10 cellular contexts compared by ENCODE assay signal in genomic region chr1:6041432-6042062, GRCh38. TPM values are rescaled to one million over a fixed set of nuclear protein-coding genes. Genes with fewer than 3 reads are reported as not detected.
DNase-seq lines count a peak whose midpoint lies in the region; ATAC-seq and TF ChIP-seq lines count a peak whose summit lies in the region.
"Had no signal": no experiment of that assay in that cellular context is flagged by ENCODE, and none has a peak within 500 bp of the region (broad histone marks: within the 10 kb centered on the region; RNA-seq: fewer than 3 reads in every experiment).

No MANE protein-coding gene starts in this region.

- no peak for ATAC-seq in activated CD8-positive, alpha-beta T cell treated with anti-CD3 and anti-CD28 coated beads, Interleukin-2, amount 10 ng/mL, durations not matched to agents 7 days and 5 days
- ATAC-seq in right cardiac atrium (peak in 1 of 2 donors; percentile 42), upper lobe of left lung (ENCODE audit: low FRiP score in 2 of 2) (no peak), HG02970 (IDR thresholded peaks at IDR 0.05; ENCODE audit: low FRiP score, unreplicated experiment) (no peak)

- TF ChIP-seq POLR2A in upper lobe of left lung (IDR thresholded peaks at IDR 0.05), result no peak

- no peaks in the 10 kb centered on the region; the same call in 1 of the 2 replicates for H3K4me1 ChIP-seq in BE2C
- no peaks in the 10 kb centered on the region for H3K4me1 ChIP-seq in right cardiac atrium (ENCODE audit: control insufficient read depth, insufficient read depth, low read length)
- H3K4me1 ChIP-seq in upper lobe of left lung, result no peaks in the 10 kb centered on the region

- POLR2A ChIA-PET in activated CD8-positive, alpha-beta T cell treated with anti-CD3 and anti-CD28 coated beads, Interleukin-2, amount 10 ng/mL, durations not matched to agents 7 days and 5 days (lab: Charles Lee), result no interaction called here

- peak overlapping the region; percentile 69 for H3K27ac Mint-ChIP-seq in activated CD8-positive, alpha-beta T cell treated with anti-CD3 and anti-CD28 coated beads, Interleukin-2, amount 10 ng/mL, durations not matched to agents 7 days and 5 days
- H3K27ac Mint-ChIP-seq: activated naive CD8-positive, alpha-beta T cell had no signal

- H3K36me3 Mint-ChIP-seq in activated CD8-positive, alpha-beta T cell treated with anti-CD3 and anti-CD28 coated beads, Interleukin-2, amount 10 ng/mL, durations not matched to agents 7 days and 5 days (ENCODE audit: low read depth), result peaks cover 65% of the 10 kb centered on the region
- H3K36me3 Mint-ChIP-seq: activated naive CD8-positive, alpha-beta T cell had no signal

- no peak overlapping the region for H3K4me3 ChIP-seq in BE2C (ENCODE audit: low read depth, low read length)
- H3K4me3 ChIP-seq in H7 (ENCODE audit: insufficient read depth, low read depth, low read length), result no peak overlapping the region
- no peak overlapping the region for H3K4me3 ChIP-seq in right cardiac atrium (ENCODE audit: low read length)
- H3K4me3 ChIP-seq in upper lobe of left lung, result no peak overlapping the region
- H3K4me3 ChIP-seq: skin epidermis had no signal

- peaks cover 49% of the 10 kb centered on the region for H3K4me1 Mint-ChIP-seq in activated CD8-positive, alpha-beta T cell treated with anti-CD3 and anti-CD28 coated beads, Interleukin-2, amount 10 ng/mL, durations not matched to agents 7 days and 5 days (ENCODE audit: low read depth)

- H3K27ac ChIP-seq in right cardiac atrium (ENCODE audit: low read length) (no peak overlapping the region), upper lobe of left lung (no peak overlapping the region)
- H3K27ac ChIP-seq: skin epidermis had no signal

- no peaks in the 10 kb centered on the region for H3K9me3 ChIP-seq in BE2C
- no peaks in the 10 kb centered on the region for H3K9me3 ChIP-seq in right cardiac atrium (ENCODE audit: control insufficient read depth, low read length)
- no peaks in the 10 kb centered on the region for H3K9me3 ChIP-seq in upper lobe of left lung

- TF ChIP-seq CTCF in BE2C (IDR thresholded peaks at IDR 0.05; ENCODE audit: low read depth, low read length), result peak; percentile 71
- TF ChIP-seq CTCF in upper lobe of left lung (IDR thresholded peaks at IDR 0.05), result peak in 4 of 6 experiments; percentile 31 to 52 (median 34)

- no peak overlapping the region for H3K4me3 Mint-ChIP-seq in activated CD8-positive, alpha-beta T cell treated with anti-CD3 and anti-CD28 coated beads, Interleukin-2, amount 10 ng/mL, durations not matched to agents 7 days and 5 days
- H3K4me3 Mint-ChIP-seq: activated naive CD8-positive, alpha-beta T cell had no signal

- H3K27me3 ChIP-seq in BE2C (no peaks in the 10 kb centered on the region), H7 (ENCODE audit: control insufficient read depth, insufficient read depth, low read length) (no peaks in the 10 kb centered on the region), right cardiac atrium (ENCODE audit: control insufficient read depth, insufficient read depth) (no peaks in the 10 kb centered on the region), upper lobe of left lung (no peaks in the 10 kb centered on the region)

- peak; percentile 72 for DNase-seq in BE2C
- DNase-seq in H7, result peak; percentile 97
- DNase-seq in activated CD8-positive, alpha-beta T cell treated with anti-CD3 and anti-CD28 coated beads, Interleukin-2, amount 10 ng/mL, durations not matched to agents 7 days and 5 days, result peak; percentile 31
- peak in 2 of 3 donors; percentile 71 to 77 for DNase-seq in right cardiac atrium
- peak in 1 of 2 donors; percentile 90 for DNase-seq in upper lobe of left lung
- no peak for DNase-seq in kidney glomerular epithelial cell (lab: John Stamatoyannopoulos, UW)
- no peak for DNase-seq in Ammon's horn (ENCODE audit: low spot score)

- H3K27me3 Mint-ChIP-seq in activated CD8-positive, alpha-beta T cell treated with anti-CD3 and anti-CD28 coated beads, Interleukin-2, amount 10 ng/mL, durations not matched to agents 7 days and 5 days (ENCODE audit: low read depth), result no peaks in the 10 kb centered on the region
- H3K27me3 Mint-ChIP-seq: activated naive CD8-positive, alpha-beta T cell had no signal

- CTCF ChIA-PET in activated CD8-positive, alpha-beta T cell treated with anti-CD3 and anti-CD28 coated beads, Interleukin-2, amount 10 ng/mL, durations not matched to agents 7 days and 5 days (lab: Charles Lee), result interaction anchor here (0.6 to 1.0 kb wide), 4 partner anchors 12 to 142 kb away, joined by 3 to 4 read pairs (median 3); no protein-coding TSS in a partner anchor

- no peaks in the 10 kb centered on the region for H3K9me3 Mint-ChIP-seq in activated CD8-positive, alpha-beta T cell treated with anti-CD3 and anti-CD28 coated beads, Interleukin-2, amount 10 ng/mL, durations not matched to agents 7 days and 5 days (ENCODE audit: insufficient read depth)

- H3K36me3 ChIP-seq in BE2C (no peaks in the 10 kb centered on the region), H7 (replicated peaks; ENCODE audit: control insufficient read depth, insufficient read depth, low read length) (no peaks in the 10 kb centered on the region), upper lobe of left lung (peaks cover 0 to 17% (median 7%) of the 10 kb centered on the region in 4 donors)

- 57% methylated on average over 20 of the region's 20 CpGs for WGBS in right cardiac atrium
- 63 to 67% methylated on average over 16 to 20 of the region's 20 CpGs for WGBS in upper lobe of left lung, 2 donors

- intact Hi-C loops in right cardiac atrium (cut with DNase I), result loop anchor here in 2 of 4 donors (10.0 kb wide), 2 partner anchors 203 to 293 kb away; partner anchors contain the start of gene HES3 (in 1 of the 2)

- TF ChIP-seq EP300 in upper lobe of left lung (IDR thresholded peaks at IDR 0.05), result no peak

RNA-seq across cellular contexts. Expression of gene KCNAB2, which starts 4.1 kb away (rescaled TPM):
- 19.1 TPM for polyA plus RNA-seq in BE2C (2012; ENCODE audit: insufficient read depth, insufficient read length, low read depth)
- total RNA-seq in H7 (2014; rRNA removed; shearing (Covaris generic)), result 6.6 and 8.4 TPM in 2 replicates
- total RNA-seq in activated CD8-positive, alpha-beta T cell treated with anti-CD3 and anti-CD28 coated beads, Interleukin-2, amount 10 ng/mL, durations not matched to agents 7 days and 5 days, result 100 to 1,000 TPM; 343 to 360 TPM
- total RNA-seq in right cardiac atrium (10 to 100 TPM; 15.4 to 25.6 (median 19.0) TPM), upper lobe of left lung (100 to 1,000 TPM in 3 of 6 donors, 10 to 100 TPM in 3; 36.9 to 129 (median 97.8) TPM)
- polyA plus RNA-seq in right cardiac atrium, result 12.6 TPM

RNA-seq across cellular contexts. Expression of gene NPHP4, which starts 49.3 kb away (rescaled TPM):
- polyA plus RNA-seq in BE2C (2012; ENCODE audit: insufficient read depth, insufficient read length, low read depth), result 13.0 TPM
- total RNA-seq in H7 (2014; rRNA removed; shearing (Covaris generic)), result 22.1 and 22.2 TPM in 2 replicates
- total RNA-seq in activated CD8-positive, alpha-beta T cell treated with anti-CD3 and anti-CD28 coated beads, Interleukin-2, amount 10 ng/mL, durations not matched to agents 7 days and 5 days, result 10 to 100 TPM; 15.6 to 17.2 TPM
- total RNA-seq in right cardiac atrium (1 to 10 TPM; 4.8 to 6.0 (median 5.4) TPM), upper lobe of left lung (10 to 100 TPM; 13.5 to 45.1 (median 19.9) TPM)
- polyA plus RNA-seq in right cardiac atrium, result 2.8 TPM

Comparison
In these comparisons a context has a peak if more than half of its experiments do, and no peak if none do; other contexts are left out.
1. DNase-seq: peak in BE2C (single experiment), H7 (single experiment), activated CD8-positive, alpha-beta T cell treated with anti-CD3 and anti-CD28 coated beads, Interleukin-2, amount 10 ng/mL, durations not matched to agents 7 days and 5 days (single experiment) and right cardiac atrium (2 of 3); none in kidney glomerular epithelial cell (single experiment) and Ammon's horn (single experiment).